ENCODE assay signal across 22 cellular contexts in the genomic region with DNA sequence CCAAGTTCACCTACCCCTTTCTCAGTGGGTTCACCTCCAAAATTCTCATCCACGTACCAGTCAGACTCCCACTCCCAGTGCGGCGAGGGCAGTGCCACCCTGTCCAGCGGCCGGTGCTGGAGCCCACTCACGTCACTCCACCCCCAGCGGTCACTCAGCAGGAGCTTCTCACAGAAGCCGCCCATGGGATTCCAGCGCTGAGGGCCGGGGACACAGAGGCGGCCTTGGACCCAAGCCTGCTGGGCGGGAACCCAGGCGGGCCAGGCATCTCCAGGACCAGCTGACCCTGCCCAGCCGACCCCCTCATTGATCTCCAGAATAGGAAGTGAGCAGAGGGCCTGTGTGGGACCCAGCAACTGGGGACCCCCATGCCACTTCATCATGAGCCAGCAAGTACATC. TPM values are rescaled to one million over a fixed set of nuclear protein-coding genes. Genes with fewer than 3 reads are reported as not detected.
"Had no signal": no experiment of that assay in that cellular context is flagged by ENCODE, and none has a peak within 500 bp of the region (broad histone marks: within the 10 kb centered on the region; RNA-seq: fewer than 3 reads in every experiment).

No MANE protein-coding gene starts in this region.

- H3K4me3 Mint-ChIP-seq: activated CD8-positive, alpha-beta T cell treated with anti-CD3 and anti-CD28 coated beads, Interleukin-2, amount 10 ng/mL, durations not matched to agents 7 days and 5 days; activated naive CD8-positive, alpha-beta T cell treated with anti-CD3 and anti-CD28 coated beads, Interleukin-2, amount 10 ng/mL, durations not matched to agents 7 days and 5 days; WTC11 had no signal

- H3K9me3 ChIP-seq: adrenal gland, breast epithelium had no signal

- H3K27ac ChIP-seq: breast epithelium, SK-N-MC had no signal

- H3K4me1 ChIP-seq: breast epithelium had no signal

- H3K27me3 ChIP-seq: adrenal gland, breast epithelium had no signal

- ATAC-seq: activated CD8-positive, alpha-beta T cell treated with anti-CD3 and anti-CD28 coated beads, Interleukin-2, amount 10 ng/mL, durations not matched to agents 7 days and 5 days; WTC11 had no signal

- H3K36me3 ChIP-seq: breast epithelium had no signal

- H3K27me3 Mint-ChIP-seq: activated naive CD8-positive, alpha-beta T cell treated with anti-CD3 and anti-CD28 coated beads, Interleukin-2, amount 10 ng/mL, durations not matched to agents 7 days and 5 days had no signal

- H3K27ac Mint-ChIP-seq: activated CD8-positive, alpha-beta T cell treated with anti-CD3 and anti-CD28 coated beads, Interleukin-2, amount 10 ng/mL, durations not matched to agents 7 days and 5 days; activated naive CD8-positive, alpha-beta T cell treated with anti-CD3 and anti-CD28 coated beads, Interleukin-2, amount 10 ng/mL, durations not matched to agents 7 days and 5 days; WTC11 had no signal

- DNase-seq: activated CD4-positive, alpha-beta T cell treated with anti-CD3 and anti-CD28 coated beads for 48 hours; activated CD4-positive, alpha-beta T cell treated with anti-CD3 and anti-CD28 coated beads, Interleukin-2, amount 50 U/mL, for 4 hours; activated CD4-positive, CD25-positive, alpha-beta regulatory T cell treated with anti-CD3 and anti-CD28 coated beads, Interleukin-2, amount 50 U/mL, for 72 hours; activated CD8-positive, alpha-beta memory T cell treated with anti-CD3 and anti-CD28 coated beads, Interleukin-2, amount 50 U/mL, for 48 hours; activated CD8-positive, alpha-beta T cell treated with anti-CD3 and anti-CD28 coated beads, Interleukin-2, amount 10 ng/mL, durations not matched to agents 7 days and 5 days; activated naive CD4-positive, alpha-beta T cell treated with anti-CD3 and anti-CD28 coated beads, Interleukin-2, amount 50 U/mL, for 16 hours; activated naive CD8-positive, alpha-beta T cell treated with anti-CD3 and anti-CD28 coated beads, Interleukin-2, amount 10 ng/mL, durations not matched to agents 7 days and 5 days; activated T-cell treated with anti-CD3 and anti-CD28 coated beads, Interleukin-2, amount 50 U/mL, for 1 hour; anterior cingulate cortex; caudate nucleus; MM.1S; NCI-H1930; NCI-H2171 treated with DMSO at 0.1 percent for 48 hours; NCI-H345; NCI-H510A; NCI-H526 treated with DMSO at 0.1 percent for 48 hours; NCI-H82; SW 1271 had no signal

- H3K9me3 Mint-ChIP-seq: activated naive CD8-positive, alpha-beta T cell treated with anti-CD3 and anti-CD28 coated beads, Interleukin-2, amount 10 ng/mL, durations not matched to agents 7 days and 5 days; WTC11 had no signal

- H3K4me3 ChIP-seq: adrenal gland, breast epithelium, SK-N-MC had no signal

- H3K36me3 Mint-ChIP-seq: WTC11 had no signal

RNA-seq across cellular contexts. Expression of a gene that starts 33.6 kb away (rescaled TPM):
- total RNA-seq: activated CD8-positive, alpha-beta T cell treated with anti-CD3 and anti-CD28 coated beads, Interleukin-2, amount 10 ng/mL, durations not matched to agents 7 days and 5 days; activated naive CD8-positive, alpha-beta T cell treated with anti-CD3 and anti-CD28 coated beads, Interleukin-2, amount 10 ng/mL, durations not matched to agents 7 days and 5 days had no signal
